Comparison of ENCODE assay signal across 8 cellular contexts in genomic region chr20:44018684-44019637, GRCh38.
A peak's percentile ranks its signal among the peaks of the same experiment; 100 is the strongest.
DNase-seq lines count a peak whose midpoint lies in the region; ATAC-seq and TF ChIP-seq lines count a peak whose summit lies in the region.

No MANE protein-coding gene starts in this region.

- no peak for DNase-seq in activated naive CD4-positive, alpha-beta T cell treated with Interleukin-2 at 50 U/mL for 16 hours
- peak in 1 of 2 donors; percentile 39 for DNase-seq in left colon
- DNase-seq in vagina (ENCODE audit: extremely low spot score in 2 of 2) = no peak
- DNase-seq in germinal center (ENCODE audit: low spot score) = no peak
- no peak for DNase-seq in progenitor cell of endocrine pancreas (ENCODE audit: low spot score, unreplicated experiment)
- no peak for DNase-seq in HT-29 (ENCODE audit: low spot score)

- peak overlapping the region; percentile 81 for H3K4me3 Mint-ChIP-seq in activated naive CD4-positive, alpha-beta T cell treated with anti-CD3 and anti-CD28 coated beads, Interleukin-2, amount 50 U/mL, for 24 hours
- no peak overlapping the region for H3K4me3 Mint-ChIP-seq in progenitor cell of endocrine pancreas (ENCODE audit: low read depth)

- H3K9me3 Mint-ChIP-seq in activated naive CD4-positive, alpha-beta T cell treated with anti-CD3 and anti-CD28 coated beads, Interleukin-2, amount 50 U/mL, for 24 hours = no peaks in the 10 kb centered on the region
- no peaks in the 10 kb centered on the region for H3K9me3 Mint-ChIP-seq in progenitor cell of endocrine pancreas (ENCODE audit: low read depth)

- H3K4me3 ChIP-seq in WI38 (ENCODE audit: low read depth, low read length) = peak overlapping the region; percentile 19; the same call in 1 of the 2 replicates
- H3K4me3 ChIP-seq in vagina = no peak overlapping the region

- H3K27ac ChIP-seq in vagina = peak overlapping the region; percentile 64

- peaks cover 36% of the 10 kb centered on the region for H3K4me1 ChIP-seq in vagina

- no peaks in the 10 kb centered on the region for H3K9me3 ChIP-seq in vagina

- no peaks in the 10 kb centered on the region for H3K27me3 Mint-ChIP-seq in activated naive CD4-positive, alpha-beta T cell treated with anti-CD3 and anti-CD28 coated beads, Interleukin-2, amount 50 U/mL, for 24 hours
- H3K27me3 Mint-ChIP-seq in progenitor cell of endocrine pancreas = no peaks in the 10 kb centered on the region

- TF ChIP-seq POLR2A in vagina (IDR thresholded peaks at IDR 0.05) = no peak

- no peaks in the 10 kb centered on the region for H3K36me3 Mint-ChIP-seq in activated naive CD4-positive, alpha-beta T cell treated with anti-CD3 and anti-CD28 coated beads, Interleukin-2, amount 50 U/mL, for 24 hours
- H3K36me3 Mint-ChIP-seq in progenitor cell of endocrine pancreas (ENCODE audit: insufficient read depth) = no peaks in the 10 kb centered on the region

- H3K36me3 ChIP-seq in vagina = no peaks in the 10 kb centered on the region

- intact Hi-C loops in left colon (cut with DNase I, micrococcal nuclease) (no loop called here), vagina (cut with DNase I) (no loop called here)

- no peaks in the 10 kb centered on the region for H3K27me3 ChIP-seq in vagina

- H3K4me1 Mint-ChIP-seq in activated naive CD4-positive, alpha-beta T cell treated with anti-CD3 and anti-CD28 coated beads, Interleukin-2, amount 50 U/mL, for 24 hours = peaks cover 48% of the 10 kb centered on the region
- peaks cover 3% of the 10 kb centered on the region for H3K4me1 Mint-ChIP-seq in progenitor cell of endocrine pancreas (ENCODE audit: low read depth)

- ATAC-seq in left colon = peak; percentile 19

- peak overlapping the region; percentile 88 for H3K27ac Mint-ChIP-seq in activated naive CD4-positive, alpha-beta T cell treated with anti-CD3 and anti-CD28 coated beads, Interleukin-2, amount 50 U/mL, for 24 hours
- H3K27ac Mint-ChIP-seq in progenitor cell of endocrine pancreas = no peak overlapping the region

- TF ChIP-seq CTCF in WI38 (IDR thresholded peaks at IDR 0.05; ENCODE audit: low read depth, low read length) (no peak), vagina (IDR thresholded peaks at IDR 0.05) (no peak), progenitor cell of endocrine pancreas (IDR thresholded peaks at IDR 0.05; ENCODE audit: unreplicated experiment) (no peak)
